In genomic region chr9:14203366-14204056, GRCh38 we compare ENCODE assay signal across 8 cellular contexts.
A peak's percentile ranks its signal among the peaks of the same experiment; 100 is the strongest.
DNase-seq lines count a peak whose midpoint lies in the region; ATAC-seq and TF ChIP-seq lines count a peak whose summit lies in the region.

No MANE protein-coding gene starts in this region.

- H3K27me3 ChIP-seq in left lung (no peaks in the 10 kb centered on the region), spleen (replicated peaks in 1 of 7) (no peaks in the 10 kb centered on the region)

- intact Hi-C loops in left lung (cut with DNase I), result no loop called here
- intact Hi-C loops in spleen (cut with DNase I; ENCODE audit: low total_unique reads), result no loop called here

- H3K27me3 Mint-ChIP-seq in chondrocyte (ENCODE audit: low read depth), result no peaks in the 10 kb centered on the region

- WGBS in spleen, 5 donors, result 72 to 83% (median 74%) methylated on average over 12 of the region's 12 CpGs

- H3K4me3 ChIP-seq in left lung, result no peak overlapping the region
- H3K4me3 ChIP-seq in spleen, result no peak overlapping the region

- H3K36me3 ChIP-seq in left lung (no peaks in the 10 kb centered on the region), spleen (no peaks in the 10 kb centered on the region)

- no peak for TF ChIP-seq POLR2A in spleen (IDR thresholded peaks at IDR 0.05)

- peaks cover 3% of the 10 kb centered on the region for H3K9me3 Mint-ChIP-seq in chondrocyte (ENCODE audit: low read depth)

- no peaks in the 10 kb centered on the region for H3K36me3 Mint-ChIP-seq in chondrocyte (ENCODE audit: low read depth)

- H3K4me1 Mint-ChIP-seq in chondrocyte (ENCODE audit: low read depth), result peaks cover 50% of the 10 kb centered on the region

- H3K9me3 ChIP-seq in left lung, result peaks cover 0 to 2% of the 10 kb centered on the region in 2 donors
- no peaks in the 10 kb centered on the region for H3K9me3 ChIP-seq in spleen

- H3K27ac ChIP-seq in left lung (peak overlapping the region; percentile 33 to 46), spleen (peak overlapping the region in 7 of 8 donors; percentile 22 to 74 (median 52))

- H3K4me1 ChIP-seq in left lung, result peaks cover 4 to 14% of the 10 kb centered on the region in 2 donors
- peaks cover 4 to 17% (median 8%) of the 10 kb centered on the region in 6 donors for H3K4me1 ChIP-seq in spleen

- DNase-seq in M059J (ENCODE audit: low read depth), result peak; percentile 27
- no peak for DNase-seq in chondrocyte (ENCODE audit: low spot score)
- DNase-seq in left lung, result peak in 1 of 2 donors; percentile 70
- DNase-seq in spleen, result no peak
- DNase-seq in NCI-H2107 (lab: John Stamatoyannopoulos, UW), result no peak
- no peak for DNase-seq in effector CD8-positive, alpha-beta T cell (lab: John Stamatoyannopoulos, UW)

- peak overlapping the region; percentile 89 for H3K27ac Mint-ChIP-seq in chondrocyte (ENCODE audit: unreplicated experiment)

- ATAC-seq in left lung (peak; percentile 53), HG03342 (IDR thresholded peaks at IDR 0.05; ENCODE audit: unreplicated experiment) (no peak)
- ATAC-seq in activated CD4-positive, CD25-positive, alpha-beta regulatory T cell treated with anti-CD3 and anti-CD28 coated beads, Interleukin-2, amount 50 U/mL, for 24 hours, result no peak

- H3K4me3 Mint-ChIP-seq in chondrocyte (ENCODE audit: unreplicated experiment), result peak overlapping the region; percentile 51

- TF ChIP-seq CTCF in chondrocyte (IDR thresholded peaks at IDR 0.05), result no peak
- TF ChIP-seq CTCF in left lung (IDR thresholded peaks at IDR 0.05), result no peak
- TF ChIP-seq CTCF in spleen (IDR thresholded peaks at IDR 0.05 in 8 of 11, conservative IDR thresholded peaks at IDR 0.05 in 3 of 11), result no peak
